7 cellular contexts compared by ENCODE assay signal in the genomic region with DNA sequence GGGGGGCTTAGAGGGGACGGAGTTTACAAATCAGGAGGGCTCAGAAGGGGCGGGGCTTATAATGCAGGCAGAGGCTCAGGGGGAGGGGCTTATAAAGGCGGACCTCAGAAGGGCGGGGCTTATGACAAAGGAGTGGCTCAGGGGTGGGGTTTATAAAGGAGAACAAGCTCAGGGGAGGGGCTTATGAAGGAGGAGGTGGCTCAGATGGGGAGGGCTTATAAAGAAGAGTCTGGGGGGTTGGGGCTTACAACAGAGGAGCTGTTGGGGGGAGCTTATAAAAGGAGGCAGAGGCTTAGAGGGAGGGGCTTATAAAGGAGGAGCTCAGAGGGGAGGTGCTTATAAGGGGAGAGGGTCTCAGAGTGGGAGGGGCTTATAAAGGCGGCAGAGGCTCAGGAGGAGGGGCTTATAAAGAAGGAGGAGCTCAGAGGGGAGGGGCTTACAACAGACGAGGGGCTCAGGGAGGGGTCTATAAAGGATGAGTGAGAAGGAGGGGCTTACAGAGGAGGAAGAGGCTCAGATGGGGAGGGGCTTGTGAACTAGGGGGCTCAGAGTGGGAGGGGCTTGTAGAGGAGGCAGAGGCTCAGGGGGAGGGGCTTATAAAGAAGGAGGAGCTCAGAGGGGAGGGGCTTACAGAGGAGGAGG. TPM values are rescaled to one million over a fixed set of nuclear protein-coding genes. Genes with fewer than 3 reads are reported as not detected.
DNase-seq lines count a peak whose midpoint lies in the region; ATAC-seq and TF ChIP-seq lines count a peak whose summit lies in the region.
"Had no signal": no experiment of that assay in that cellular context is flagged by ENCODE, and none has a peak within 500 bp of the region (broad histone marks: within the 10 kb centered on the region; RNA-seq: fewer than 3 reads in every experiment).

No MANE protein-coding gene starts in this region.

- DNase-seq in BE2C (peak; percentile 63), NCI-H146 treated with DMSO at 0.1 percent for 48 hours (lab: John Stamatoyannopoulos, UW; ENCODE audit: unreplicated experiment) (peak; percentile 32), sigmoid colon (no peak), type B pancreatic cell (ENCODE audit: extremely low spot score, unreplicated experiment) (no peak)
- DNase-seq in activated naive CD8-positive, alpha-beta T cell treated with anti-CD3 and anti-CD28 coated beads, Interleukin-2, amount 50 U/mL, for 24 hours, result peak; percentile 59

- peak; percentile 33 for ATAC-seq in activated naive CD8-positive, alpha-beta T cell treated with anti-CD3 and anti-CD28 coated beads, Interleukin-2, amount 50 U/mL, for 24 hours
- ATAC-seq in GM19035 (IDR thresholded peaks at IDR 0.05; ENCODE audit: unreplicated experiment), result no peak

- no peak for TF ChIP-seq POLR2A in sigmoid colon (IDR thresholded peaks at IDR 0.05)

- H3K36me3 ChIP-seq in BE2C (no peaks in the 10 kb centered on the region), sigmoid colon (no peaks in the 10 kb centered on the region)

- no peak overlapping the region for H3K27ac Mint-ChIP-seq in activated naive CD8-positive, alpha-beta T cell treated with anti-CD3 and anti-CD28 coated beads, Interleukin-2, amount 50 U/mL, for 24 hours
- no peak overlapping the region for H3K27ac Mint-ChIP-seq in type B pancreatic cell

- H3K27ac ChIP-seq in sigmoid colon, result no peak overlapping the region

- H3K9me3 Mint-ChIP-seq in activated naive CD8-positive, alpha-beta T cell treated with anti-CD3 and anti-CD28 coated beads, Interleukin-2, amount 50 U/mL, for 24 hours, result no peaks in the 10 kb centered on the region
- no peaks in the 10 kb centered on the region for H3K9me3 Mint-ChIP-seq in type B pancreatic cell

- TF ChIP-seq CTCF in BE2C (IDR thresholded peaks at IDR 0.05; ENCODE audit: low read depth, low read length) (no peak), sigmoid colon (IDR thresholded peaks at IDR 0.05) (no peak), type B pancreatic cell (conservative IDR thresholded peaks at IDR 0.05) (no peak)

- no peaks in the 10 kb centered on the region for H3K36me3 Mint-ChIP-seq in activated naive CD8-positive, alpha-beta T cell treated with anti-CD3 and anti-CD28 coated beads, Interleukin-2, amount 50 U/mL, for 24 hours (ENCODE audit: low read depth)
- H3K36me3 Mint-ChIP-seq in type B pancreatic cell, result no peaks in the 10 kb centered on the region

- no peak overlapping the region for H3K4me3 Mint-ChIP-seq in activated naive CD8-positive, alpha-beta T cell treated with anti-CD3 and anti-CD28 coated beads, Interleukin-2, amount 50 U/mL, for 24 hours
- H3K4me3 Mint-ChIP-seq in type B pancreatic cell, result no peak overlapping the region

- WGBS in sigmoid colon, 2 donors, result 26 to 34% methylated on average over 6 of the region's 6 CpGs

- H3K4me1 ChIP-seq in BE2C (no peaks in the 10 kb centered on the region), sigmoid colon (no peaks in the 10 kb centered on the region)

- no peak for TF ChIP-seq EP300 in sigmoid colon (IDR thresholded peaks at IDR 0.05)

- no peak overlapping the region for H3K4me3 ChIP-seq in BE2C (ENCODE audit: low read depth, low read length)
- H3K4me3 ChIP-seq in sigmoid colon, result no peak overlapping the region

- H3K9me3 ChIP-seq in BE2C, result no peaks in the 10 kb centered on the region
- H3K9me3 ChIP-seq in sigmoid colon, result no peaks in the 10 kb centered on the region

- no peaks in the 10 kb centered on the region for H3K27me3 Mint-ChIP-seq in activated naive CD8-positive, alpha-beta T cell treated with anti-CD3 and anti-CD28 coated beads, Interleukin-2, amount 50 U/mL, for 24 hours
- H3K27me3 Mint-ChIP-seq in type B pancreatic cell, result peaks cover 12% of the 10 kb centered on the region

- H3K4me1 Mint-ChIP-seq in activated naive CD8-positive, alpha-beta T cell treated with anti-CD3 and anti-CD28 coated beads, Interleukin-2, amount 50 U/mL, for 24 hours, result peaks cover 8% of the 10 kb centered on the region
- H3K4me1 Mint-ChIP-seq in type B pancreatic cell (ENCODE audit: unreplicated experiment), result no peaks in the 10 kb centered on the region

- intact Hi-C loops in sigmoid colon (cut with DNase I), result no loop called here

- H3K27me3 ChIP-seq in BE2C (peaks cover 37% of the 10 kb centered on the region), sigmoid colon (peaks cover 20 to 58% (median 52%) of the 10 kb centered on the region in 3 donors)

RNA-seq across cellular contexts. Expression of a gene that starts 1.0 kb away (rescaled TPM):
- polyA plus RNA-seq in BE2C (2012; ENCODE audit: insufficient read depth, insufficient read length, low read depth), result not detected
- total RNA-seq in sigmoid colon, result not detected
- polyA plus RNA-seq in sigmoid colon, result 10 to 100 TPM; 15.1 to 72.7 (median 30.3) TPM
- total RNA-seq in type B pancreatic cell (ENCODE audit: low replicate concordance), result 7.0 and 21.9 TPM in 2 replicates
- total RNA-seq: bronchial epithelial cell had no signal

RNA-seq across cellular contexts. Expression of a gene that starts 3.9 kb away (rescaled TPM):
- polyA plus RNA-seq in BE2C (2012; ENCODE audit: insufficient read depth, insufficient read length, low read depth), result not detected
- total RNA-seq in sigmoid colon (not detected), type B pancreatic cell (ENCODE audit: low replicate concordance) (not detected in 2 replicates)
- polyA plus RNA-seq in sigmoid colon, result 1 to 10 TPM in 1 of 3 donors, not detected in 2; 2.9 TPM
- total RNA-seq: bronchial epithelial cell had no signal

RNA-seq across cellular contexts. Expression of a gene that starts 21.2 kb away (rescaled TPM):
- 76.3 TPM for polyA plus RNA-seq in BE2C (2012; ENCODE audit: insufficient read depth, insufficient read length, low read depth)
- total RNA-seq in sigmoid colon (10 to 100 TPM; 11.7 to 18.1 (median 17.0) TPM), type B pancreatic cell (ENCODE audit: low replicate concordance) (10.5 and 10.8 TPM in 2 replicates)
- 10 to 100 TPM in 1 of 3 donors, 1 to 10 TPM in 2; 7.2 to 22.5 (median 7.2) TPM for polyA plus RNA-seq in sigmoid colon

RNA-seq across cellular contexts. Expression of a gene that starts 26.8 kb away (rescaled TPM):
- polyA plus RNA-seq in BE2C (2012; ENCODE audit: insufficient read depth, insufficient read length, low read depth), result 79.6 TPM
- 10 to 100 TPM; 11.8 to 44.6 (median 20.5) TPM for total RNA-seq in sigmoid colon
- 10 to 100 TPM; 11.4 to 33.3 (median 13.9) TPM for polyA plus RNA-seq in sigmoid colon
- total RNA-seq in type B pancreatic cell (ENCODE audit: low replicate concordance), result 59.4 and 63.2 TPM in 2 replicates

RNA-seq across cellular contexts. Expression of a gene that starts 59.7 kb away (rescaled TPM):
- 6.1 TPM for polyA plus RNA-seq in BE2C (2012; ENCODE audit: insufficient read depth, insufficient read length, low read depth)
- 1 to 10 TPM in 1 of 4 donors, not detected in 3; 1.4 TPM for total RNA-seq in sigmoid colon
- polyA plus RNA-seq in sigmoid colon, result 1 to 10 TPM in 1 of 3 donors, not detected in 2; 1.5 TPM
- 1.3 and 3.4 TPM in 2 replicates for total RNA-seq in type B pancreatic cell (ENCODE audit: low replicate concordance)
- total RNA-seq: bronchial epithelial cell had no signal

Comparison
In these comparisons a context has a peak if more than half of its experiments do, and no peak if none do; other contexts are left out.
1. DNase-seq: peak in BE2C (single experiment), NCI-H146 treated with DMSO at 0.1 percent for 48 hours (single experiment) and activated naive CD8-positive, alpha-beta T cell treated with anti-CD3 and anti-CD28 coated beads, Interleukin-2, amount 50 U/mL, for 24 hours (single experiment); none in sigmoid colon (single experiment) and type B pancreatic cell (single experiment).